In genomic region chr9:129866373-129867137, GRCh38 we compare ENCODE assay signal across 9 cellular contexts. TPM values are rescaled to one million over a fixed set of nuclear protein-coding genes. Genes with fewer than 3 reads are reported as not detected.
DNase-seq lines count a peak whose midpoint lies in the region; ATAC-seq and TF ChIP-seq lines count a peak whose summit lies in the region.
"Had no signal": no experiment of that assay in that cellular context is flagged by ENCODE, and none has a peak within 500 bp of the region (broad histone marks: within the 10 kb centered on the region; RNA-seq: fewer than 3 reads in every experiment).

No MANE protein-coding gene starts in this region.

- H3K36me3 ChIP-seq in body of pancreas (replicated peaks in 1 of 2; ENCODE audit: insufficient read depth in 1 of 2, low read depth in 2 of 2) (peaks cover 0 to 7% of the 10 kb centered on the region in 2 donors), left ventricle myocardium inferior (peaks cover 53% of the 10 kb centered on the region), transverse colon (peaks cover 0 to 12% (median 4%) of the 10 kb centered on the region in 4 donors)

- no peak for TF ChIP-seq EP300 in transverse colon (IDR thresholded peaks at IDR 0.05; ENCODE audit: low read depth)

- H3K9me3 ChIP-seq in body of pancreas (no peaks in the 10 kb centered on the region), left ventricle myocardium inferior (replicated peaks) (no peaks in the 10 kb centered on the region), transverse colon (no peaks in the 10 kb centered on the region)

- H3K27ac ChIP-seq in body of pancreas, result no peak overlapping the region
- H3K27ac ChIP-seq in left ventricle myocardium inferior (replicated peaks), result no peak overlapping the region
- peak overlapping the region in 1 of 4 donors; percentile 5 for H3K27ac ChIP-seq in transverse colon

- no peak for ATAC-seq in body of pancreas

- in situ Hi-C loops in transverse colon (cut with MboI; ENCODE audit: low pct_ligation_motif_present in 1 of 4, low pct_unique_long_range_greater_than_20kb in 1 of 4, low sequenced_read_pairs in 3 of 4), result no loop called here

- H3K4me3 ChIP-seq in body of pancreas, result no peak overlapping the region
- no peak overlapping the region for H3K4me3 ChIP-seq in left ventricle myocardium inferior
- no peak overlapping the region for H3K4me3 ChIP-seq in transverse colon

- TF ChIP-seq POLR2A in body of pancreas (IDR thresholded peaks at IDR 0.05) (no peak), transverse colon (IDR thresholded peaks at IDR 0.05) (no peak)

- no peaks in the 10 kb centered on the region for H3K4me1 ChIP-seq in body of pancreas
- peaks cover 6% of the 10 kb centered on the region for H3K4me1 ChIP-seq in left ventricle myocardium inferior
- no peaks in the 10 kb centered on the region for H3K4me1 ChIP-seq in transverse colon

- DNase-seq in stimulated activated CD4-positive, alpha-beta T cell treated with anti-CD3 and anti-CD28 coated beads, Interleukin-4, amount 100 ng/mL, for 24 hours, result peak; percentile 51
- no peak for DNase-seq in stimulated activated CD4-positive, alpha-beta T cell treated with anti-CD3 and anti-CD28 coated beads, Interleukin-12 subunit alpha, Interleukin-12 subunit beta, amount 100 ng/mL, for 4 hours
- peak; percentile 54 to 59 for DNase-seq in activated T-cell treated with anti-CD3 and anti-CD28 coated beads, Interleukin-2, amount 50 U/mL, for 48 hours
- DNase-seq in inferior parietal cortex (ENCODE audit: extremely low spot score), result peak; percentile 3
- no peak for DNase-seq in hepatic stellate cell (ENCODE audit: low spot score)
- no peak for DNase-seq in body of pancreas
- DNase-seq in left ventricle myocardium inferior, result no peak
- DNase-seq in transverse colon, result no peak
- DNase-seq: GF-D8 had no signal

- TF ChIP-seq CTCF in body of pancreas (IDR thresholded peaks at IDR 0.05) (no peak), left ventricle myocardium inferior (IDR thresholded peaks at IDR 0.05; ENCODE audit: borderline replicate concordance) (no peak), transverse colon (IDR thresholded peaks at IDR 0.05) (no peak)

- H3K27me3 ChIP-seq in body of pancreas, result no peaks in the 10 kb centered on the region
- no peaks in the 10 kb centered on the region for H3K27me3 ChIP-seq in left ventricle myocardium inferior (ENCODE audit: low read depth)
- no peaks in the 10 kb centered on the region for H3K27me3 ChIP-seq in transverse colon

- WGBS in body of pancreas, 2 donors, result 73 to 91% methylated on average over 12 to 16 of the region's 17 CpGs
- WGBS in transverse colon (ENCODE audit: low coverage in 1 of 2), 2 donors, result 0 to 86% methylated on average over 1 to 13 of the region's 17 CpGs

- intact Hi-C loops in body of pancreas (cut with DNase I) (no loop called here), left ventricle myocardium inferior (cut with micrococcal nuclease) (no loop called here), transverse colon (cut with DNase I; ENCODE audit: low total_unique reads) (no loop called here)

RNA-seq across cellular contexts. Expression of gene USP20, which starts 31.3 kb away (rescaled TPM):
- total RNA-seq in body of pancreas, result 10 to 100 TPM; 14.5 to 23.4 TPM
- 13.2 TPM for total RNA-seq in left ventricle myocardium inferior
- total RNA-seq in transverse colon, result 10 to 100 TPM; 18.3 to 40.0 (median 25.3) TPM

RNA-seq across cellular contexts. Expression of gene C9orf78, which starts 31.5 kb away (rescaled TPM):
- total RNA-seq in body of pancreas (10 to 100 TPM; 25.1 to 48.0 TPM), left ventricle myocardium inferior (30.0 TPM), transverse colon (100 to 1,000 TPM in 1 of 4 donors, 10 to 100 TPM in 3; 43.6 to 263 (median 47.7) TPM)

RNA-seq across cellular contexts. Expression of gene TOR1A, which starts 42.6 kb away (rescaled TPM):
- total RNA-seq in body of pancreas (10 to 100 TPM; 17.4 to 27.0 TPM), left ventricle myocardium inferior (12.9 TPM), transverse colon (10 to 100 TPM in 3 of 4 donors, 1 to 10 TPM in 1; 6.2 to 47.0 (median 40.0) TPM)

Comparison
In these comparisons a context has a peak if more than half of its experiments do, and no peak if none do; other contexts are left out.
1. DNase-seq: peak in stimulated activated CD4-positive, alpha-beta T cell treated with anti-CD3 and anti-CD28 coated beads, Interleukin-4, amount 100 ng/mL, for 24 hours (single experiment), activated T-cell treated with anti-CD3 and anti-CD28 coated beads, Interleukin-2, amount 50 U/mL, for 48 hours (2 of 2) and inferior parietal cortex (single experiment); none in stimulated activated CD4-positive, alpha-beta T cell treated with anti-CD3 and anti-CD28 coated beads, Interleukin-12 subunit alpha, Interleukin-12 subunit beta, amount 100 ng/mL, for 4 hours (single experiment), hepatic stellate cell (single experiment), body of pancreas (0 of 4), left ventricle myocardium inferior (single experiment) and transverse colon (single experiment).